In genomic region chrX:154619182-154619581, GRCh38 we compare ENCODE assay signal across 15 cellular contexts. TPM values are rescaled to one million over a fixed set of nuclear protein-coding genes. Genes with fewer than 3 reads are reported as not detected.
"Had no signal": no experiment of that assay in that cellular context is flagged by ENCODE, and none has a peak within 500 bp of the region (broad histone marks: within the 10 kb centered on the region; RNA-seq: fewer than 3 reads in every experiment).

TSS of gene CTAG1B (minus strand) at chrX:154619282. CDS start at chrX:154619218, 64 bp downstream.

RNA-seq across cellular contexts. Expression of gene CTAG1B, which starts in this region (rescaled TPM):
- total RNA-seq: activated B cell treated with CpG ODN at 0.5 μM for 24 hours; activated CD4-positive, alpha-beta memory T cell treated with anti-CD3 and anti-CD28 coated beads for 36 hours; activated CD4-positive, alpha-beta memory T cell treated with anti-CD3 and anti-CD28 coated beads, Interleukin-2, amount 10 ng/mL, durations not matched to agents 7 days and 5 days; activated CD4-positive, alpha-beta T cell treated with anti-CD3 and anti-CD28 coated beads for 36 hours; activated CD4-positive, alpha-beta T cell treated with anti-CD3 and anti-CD28 coated beads, Interleukin-2, amount 10 ng/mL, durations not matched to agents 24 days and 14 days; activated CD4-positive, alpha-beta T cell treated with anti-CD3 and anti-CD28 coated beads, Interleukin-2, amount 10 ng/mL, durations not matched to agents 7 days and 5 days; activated CD8-positive, alpha-beta memory T cell treated with anti-CD3 and anti-CD28 coated beads for 36 hours; activated CD8-positive, alpha-beta memory T cell treated with anti-CD3 and anti-CD28 coated beads, Interleukin-2, amount 10 ng/mL, durations not matched to agents 7 days and 5 days; activated CD8-positive, alpha-beta T cell treated with anti-CD3 and anti-CD28 coated beads for 36 hours; activated CD8-positive, alpha-beta T cell treated with anti-CD3 and anti-CD28 coated beads, Interleukin-2, amount 10 ng/mL, durations not matched to agents 7 days and 5 days; T-cell; T-helper 1 cell treated with Interleukin-12 subunit alpha and Interleukin-12 subunit beta and Interleukin-4 antibody, amounts not matched to agents 30 ng/mL and 1 ng/mL, for 36 hours; T-helper 17 cell; T-helper 2 cell treated with Interferon-gamma antibody and Interleukin-4, amounts not matched to agents 100 ng/mL and 5 ng/mL, for 36 hours; WTC11 had no signal
